In the genomic region with DNA sequence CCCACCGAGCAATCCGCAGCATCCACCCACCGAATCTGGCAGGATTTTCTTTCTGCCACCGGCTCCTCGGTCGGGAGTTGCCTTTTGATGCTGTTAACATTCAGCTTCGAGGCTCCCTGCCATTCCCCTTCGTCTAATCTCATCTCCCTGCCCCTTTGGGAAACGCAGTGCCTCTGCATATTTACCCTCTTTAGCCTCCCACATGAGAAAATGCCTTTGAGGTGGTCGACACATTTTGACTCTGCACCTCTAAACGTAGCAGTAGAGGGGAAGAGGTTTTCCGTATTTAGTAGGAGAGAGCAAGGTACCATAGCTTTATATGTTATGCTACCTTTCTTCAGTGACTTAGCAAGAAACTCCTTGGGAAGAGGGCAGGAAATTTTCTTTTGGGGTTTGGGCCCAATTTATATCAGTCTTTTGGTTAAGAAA, we compare ENCODE assay signal across 8 cellular contexts. TPM values are rescaled to one million over a fixed set of nuclear protein-coding genes. Genes with fewer than 3 reads are reported as not detected.
DNase-seq lines count a peak whose midpoint lies in the region; ATAC-seq and TF ChIP-seq lines count a peak whose summit lies in the region.

No MANE protein-coding gene starts in this region.

- POLR2A ChIA-PET in activated CD4-positive, alpha-beta T cell treated with anti-CD3 and anti-CD28 coated beads for 36 hours (lab: Charles Lee), result interaction anchor here (1.6 kb wide), 1 partner anchor 116 kb away, joined by 6 read pairs; no protein-coding TSS in a partner anchor

- no peak for DNase-seq in activated CD4-positive, alpha-beta T cell treated with anti-CD3 and anti-CD28 coated beads for 36 hours
- no peak for DNase-seq in activated CD4-positive, alpha-beta T cell treated with anti-CD3 and anti-CD28 coated beads for 4 hours
- no peak for DNase-seq in fibroblast of mammary gland (ENCODE audit: low read depth)
- no peak for DNase-seq in retinal pigment epithelial cell (ENCODE audit: low read depth)
- DNase-seq in cerebellar nuclear complex (lab: John Stamatoyannopoulos, UW), result no peak
- no peak for DNase-seq in HPDE6-E6E7 (ENCODE audit: extremely low spot score)

- no peaks in the 10 kb centered on the region for H3K9me3 Mint-ChIP-seq in activated CD4-positive, alpha-beta T cell treated with anti-CD3 and anti-CD28 coated beads for 36 hours (ENCODE audit: low read depth)

- peak overlapping the region; percentile 87 for H3K27ac Mint-ChIP-seq in activated CD4-positive, alpha-beta T cell treated with anti-CD3 and anti-CD28 coated beads for 36 hours

- peaks cover 9% of the 10 kb centered on the region for H3K36me3 Mint-ChIP-seq in activated CD4-positive, alpha-beta T cell treated with anti-CD3 and anti-CD28 coated beads for 36 hours (ENCODE audit: low read depth)

- TF ChIP-seq CTCF in VCaP (conservative IDR thresholded peaks at IDR 0.05), result no peak
- TF ChIP-seq CTCF in fibroblast of mammary gland (conservative IDR thresholded peaks at IDR 0.05; ENCODE audit: control insufficient read depth, insufficient read depth, low read depth, low read length), result no peak
- no peak for TF ChIP-seq CTCF in retinal pigment epithelial cell (conservative IDR thresholded peaks at IDR 0.05; ENCODE audit: low read depth, low read length)

- ATAC-seq in activated CD4-positive, alpha-beta T cell treated with anti-CD3 and anti-CD28 coated beads for 36 hours, result no peak
- no peak for ATAC-seq in HG02642 (IDR thresholded peaks at IDR 0.05; ENCODE audit: poor library complexity, unreplicated experiment)

- intact Hi-C loops in activated CD4-positive, alpha-beta T cell treated with anti-CD3 and anti-CD28 coated beads for 36 hours (cut with DNase I, micrococcal nuclease), result loop anchor here in 1 of 2 experiments (5.0 kb wide), 1 partner anchor 762 kb away; a partner anchor contains a TSS

- no peaks in the 10 kb centered on the region for H3K27me3 Mint-ChIP-seq in activated CD4-positive, alpha-beta T cell treated with anti-CD3 and anti-CD28 coated beads for 36 hours

- H3K4me1 Mint-ChIP-seq in activated CD4-positive, alpha-beta T cell treated with anti-CD3 and anti-CD28 coated beads for 36 hours, result peaks cover 39% of the 10 kb centered on the region

- H3K4me3 ChIP-seq in fibroblast of mammary gland (ENCODE audit: control insufficient read depth, low read depth, low read length) (peak overlapping the region; percentile 94), retinal pigment epithelial cell (ENCODE audit: low read length) (peak overlapping the region; percentile 94)

- CTCF ChIA-PET in activated CD4-positive, alpha-beta T cell treated with anti-CD3 and anti-CD28 coated beads for 36 hours (lab: Charles Lee), result no interaction called here

- H3K27ac ChIP-seq in VCaP, result peak overlapping the region; percentile 97

- H3K4me3 Mint-ChIP-seq in activated CD4-positive, alpha-beta T cell treated with anti-CD3 and anti-CD28 coated beads for 36 hours, result peak overlapping the region; percentile 79

RNA-seq across cellular contexts. Expression of a gene that starts 1.2 kb away (rescaled TPM):
- 100 to 1,000 TPM; 163 to 167 TPM for total RNA-seq in activated CD4-positive, alpha-beta T cell treated with anti-CD3 and anti-CD28 coated beads for 36 hours
